ENCODE assay signal across 10 cellular contexts in genomic region chr2:225052703-225053102, GRCh38. TPM values are rescaled to one million over a fixed set of nuclear protein-coding genes. Genes with fewer than 3 reads are reported as not detected.
A peak's percentile ranks its signal among the peaks of the same experiment; 100 is the strongest.
DNase-seq lines count a peak whose midpoint lies in the region; ATAC-seq lines count a peak whose summit lies in the region.
"Had no signal": no experiment of that assay in that cellular context is flagged by ENCODE, and none has a peak within 500 bp of the region (broad histone marks: within the 10 kb centered on the region; RNA-seq: fewer than 3 reads in every experiment).

No MANE protein-coding gene starts in this region.

- H3K4me1 Mint-ChIP-seq in activated naive CD4-positive, alpha-beta T cell treated with anti-CD3 and anti-CD28 coated beads for 36 hours (ENCODE audit: low read depth), result peaks cover 49% of the 10 kb centered on the region
- peaks cover 60% of the 10 kb centered on the region for H3K4me1 Mint-ChIP-seq in stimulated activated naive CD8-positive, alpha-beta T cell treated with anti-CD3 and anti-CD28 coated beads, Interleukin-15, Interleukin-2, amounts not matched to agents 100 ng/mL and 50 ng/mL, for 24 hours (ENCODE audit: low read depth)

- peak; percentile 42 for DNase-seq in activated naive CD4-positive, alpha-beta T cell treated with anti-CD3 and anti-CD28 coated beads for 36 hours
- DNase-seq in activated naive CD4-positive, alpha-beta T cell (lab: John Stamatoyannopoulos, UW), result no peak
- peak; percentile 5 for DNase-seq in RPMI8226
- no peak for DNase-seq in activated CD4-positive, alpha-beta T cell treated with anti-CD3 and anti-CD28 coated beads, Interleukin-2, amount 50 U/mL, for 48 hours
- DNase-seq: COR-L47, HFFc6 had no signal

- peak overlapping the region; percentile 70 for H3K27ac Mint-ChIP-seq in activated naive CD4-positive, alpha-beta T cell treated with anti-CD3 and anti-CD28 coated beads for 36 hours
- H3K27ac Mint-ChIP-seq in stimulated activated naive CD8-positive, alpha-beta T cell treated with anti-CD3 and anti-CD28 coated beads, Interleukin-15, Interleukin-2, amounts not matched to agents 100 ng/mL and 50 ng/mL, for 24 hours, result peak overlapping the region; percentile 7
- H3K27ac Mint-ChIP-seq: HFFc6 had no signal

- H3K27me3 Mint-ChIP-seq in activated naive CD4-positive, alpha-beta T cell treated with anti-CD3 and anti-CD28 coated beads for 36 hours (ENCODE audit: low read depth), result no peaks in the 10 kb centered on the region
- no peaks in the 10 kb centered on the region for H3K27me3 Mint-ChIP-seq in stimulated activated naive CD8-positive, alpha-beta T cell treated with anti-CD3 and anti-CD28 coated beads, Interleukin-15, Interleukin-2, amounts not matched to agents 100 ng/mL and 50 ng/mL, for 24 hours

- no peak overlapping the region for H3K4me3 Mint-ChIP-seq in activated naive CD4-positive, alpha-beta T cell treated with anti-CD3 and anti-CD28 coated beads for 36 hours
- H3K4me3 Mint-ChIP-seq in stimulated activated naive CD8-positive, alpha-beta T cell treated with anti-CD3 and anti-CD28 coated beads, Interleukin-15, Interleukin-2, amounts not matched to agents 100 ng/mL and 50 ng/mL, for 24 hours, result no peak overlapping the region
- H3K4me3 Mint-ChIP-seq: HFFc6 had no signal

- ATAC-seq in HG02938 (IDR thresholded peaks at IDR 0.05; ENCODE audit: unreplicated experiment) (peak; percentile 83), HG02759 (IDR thresholded peaks at IDR 0.05; ENCODE audit: unreplicated experiment) (no peak), HG02571 (IDR thresholded peaks at IDR 0.05; ENCODE audit: unreplicated experiment) (no peak)

- intact Hi-C loops in activated naive CD4-positive, alpha-beta T cell treated with anti-CD3 and anti-CD28 coated beads for 36 hours (cut with micrococcal nuclease), result loop anchor here (1.0 kb wide), 1 partner anchor 11 kb away; no protein-coding TSS in a partner anchor

- no peaks in the 10 kb centered on the region for H3K9me3 Mint-ChIP-seq in activated naive CD4-positive, alpha-beta T cell treated with anti-CD3 and anti-CD28 coated beads for 36 hours
- H3K9me3 Mint-ChIP-seq in stimulated activated naive CD8-positive, alpha-beta T cell treated with anti-CD3 and anti-CD28 coated beads, Interleukin-15, Interleukin-2, amounts not matched to agents 100 ng/mL and 50 ng/mL, for 24 hours, result no peaks in the 10 kb centered on the region
- H3K9me3 Mint-ChIP-seq: HFFc6 had no signal

- CTCF ChIA-PET in activated naive CD4-positive, alpha-beta T cell treated with anti-CD3 and anti-CD28 coated beads for 36 hours (lab: Charles Lee), result interaction anchor here (1.2 to 1.4 kb wide), 3 partner anchors 9 to 50 kb away, joined by 3 to 8 read pairs (median 7); no protein-coding TSS in a partner anchor

- H3K36me3 Mint-ChIP-seq in activated naive CD4-positive, alpha-beta T cell treated with anti-CD3 and anti-CD28 coated beads for 36 hours (ENCODE audit: low read depth), result no peaks in the 10 kb centered on the region
- no peaks in the 10 kb centered on the region for H3K36me3 Mint-ChIP-seq in stimulated activated naive CD8-positive, alpha-beta T cell treated with anti-CD3 and anti-CD28 coated beads, Interleukin-15, Interleukin-2, amounts not matched to agents 100 ng/mL and 50 ng/mL, for 24 hours (ENCODE audit: low read depth)

RNA-seq across cellular contexts. Expression of gene DOCK10, which starts 10.4 kb away (rescaled TPM):
- 100 to 1,000 TPM; 123 to 137 TPM for total RNA-seq in activated naive CD4-positive, alpha-beta T cell treated with anti-CD3 and anti-CD28 coated beads for 36 hours

Comparison
In these comparisons a context has a peak if more than half of its experiments do, and no peak if none do; other contexts are left out.
1. DNase-seq: peak in activated naive CD4-positive, alpha-beta T cell treated with anti-CD3 and anti-CD28 coated beads for 36 hours (single experiment) and RPMI8226 (single experiment); none in activated naive CD4-positive, alpha-beta T cell (0 of 4) and activated CD4-positive, alpha-beta T cell treated with anti-CD3 and anti-CD28 coated beads, Interleukin-2, amount 50 U/mL, for 48 hours (0 of 2).